Comparison of ENCODE assay signal across 8 cellular contexts in the genomic region with DNA sequence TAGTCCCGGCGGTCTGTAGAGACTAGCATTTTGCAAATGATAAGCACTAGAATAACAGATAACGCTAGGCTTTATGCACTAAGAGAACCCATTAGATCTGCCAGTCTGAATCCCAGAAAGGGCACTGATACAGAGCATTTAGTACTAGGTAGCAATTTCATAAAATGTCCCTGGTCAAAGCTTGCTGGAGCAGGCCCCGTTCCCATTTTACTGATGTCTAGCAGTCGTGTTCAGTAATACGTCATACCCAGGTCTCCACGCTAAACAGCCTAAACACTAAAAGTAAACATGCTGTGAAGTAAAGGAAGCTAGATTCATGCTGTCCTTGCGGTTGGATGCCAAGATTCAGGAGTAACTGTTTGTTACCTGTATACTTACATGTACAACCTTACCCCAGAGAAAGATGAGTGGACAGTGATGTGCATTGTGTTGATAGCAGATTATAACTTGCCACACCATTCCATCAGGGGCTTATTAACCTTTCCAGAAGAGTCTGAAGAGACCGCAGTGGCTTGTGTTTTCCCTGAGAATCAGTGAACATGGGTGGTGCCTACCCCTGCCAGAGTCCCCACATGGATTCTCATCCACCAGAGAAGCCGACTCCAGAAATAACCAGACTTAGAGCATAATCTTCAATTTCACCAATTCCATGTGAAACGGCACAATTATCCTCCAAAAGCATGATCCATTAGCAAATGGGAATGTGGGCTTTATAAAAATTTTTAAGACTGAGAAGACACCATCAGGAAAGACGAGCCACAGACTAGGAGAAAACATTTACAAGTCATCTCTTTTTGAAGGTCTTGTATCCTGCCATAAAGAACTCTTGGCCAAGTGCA. TPM values are rescaled to one million over a fixed set of nuclear protein-coding genes. Genes with fewer than 3 reads are reported as not detected.
DNase-seq lines count a peak whose midpoint lies in the region; ATAC-seq and TF ChIP-seq lines count a peak whose summit lies in the region.

No MANE protein-coding gene starts in this region.

- no peak for ATAC-seq in GM18861 (IDR thresholded peaks at IDR 0.05; ENCODE audit: unreplicated experiment)

- TF ChIP-seq POLR2A in Raji (IDR thresholded peaks at IDR 0.05; ENCODE audit: insufficient read depth, low read depth, low read length) (peak; percentile 50; the same call in 1 of the 2 replicates), esophagus muscularis mucosa (IDR thresholded peaks at IDR 0.05; ENCODE audit: low read depth) (no peak)

- H3K4me1 ChIP-seq in ACC112 (ENCODE audit: control insufficient read depth, insufficient read depth, low read length, unreplicated experiment) (peaks cover 13% of the 10 kb centered on the region), GM23248 (ENCODE audit: insufficient read depth) (peaks cover 12% of the 10 kb centered on the region), esophagus muscularis mucosa (peaks cover 32 to 60% (median 49%) of the 10 kb centered on the region in 4 donors)

- no peak for TF ChIP-seq EP300 in esophagus muscularis mucosa (IDR thresholded peaks at IDR 0.05)

- H3K27ac ChIP-seq in ACC112 (ENCODE audit: low read depth, low read length) = peak overlapping the region; percentile 19; the same call in 1 of the 2 replicates
- H3K27ac ChIP-seq in GM23248 = peak overlapping the region; percentile 38
- H3K27ac ChIP-seq in esophagus muscularis mucosa (replicated peaks in 1 of 4) = peak overlapping the region in 1 of 4 donors; percentile 44

- H3K9me3 Mint-ChIP-seq in endothelial cell (ENCODE audit: unreplicated experiment) = no peaks in the 10 kb centered on the region

- peaks cover 16% of the 10 kb centered on the region; the same call in 1 of the 2 replicates for H4K20me1 ChIP-seq in GM23248 (ENCODE audit: insufficient read depth)

- peaks cover 27% of the 10 kb centered on the region for H3K27me3 Mint-ChIP-seq in endothelial cell (ENCODE audit: unreplicated experiment)

- H3K27ac Mint-ChIP-seq in endothelial cell (ENCODE audit: unreplicated experiment) = peak overlapping the region; percentile 52

- H3K9me3 ChIP-seq in GM23248 (ENCODE audit: low read depth) (no peaks in the 10 kb centered on the region), esophagus muscularis mucosa (no peaks in the 10 kb centered on the region)

- peaks cover 68% of the 10 kb centered on the region for H3F3A ChIP-seq in GM23248 (ENCODE audit: insufficient read depth)

- no peak overlapping the region for H3K4me3 Mint-ChIP-seq in endothelial cell (ENCODE audit: unreplicated experiment)

- H3K9me2 ChIP-seq in GM23248 (ENCODE audit: insufficient read depth) = no peaks in the 10 kb centered on the region

- H3K27me3 ChIP-seq in ACC112 (ENCODE audit: insufficient read depth, low read length) (no peaks in the 10 kb centered on the region), GM23248 (replicated peaks; ENCODE audit: insufficient read depth) (no peaks in the 10 kb centered on the region), esophagus muscularis mucosa (no peaks in the 10 kb centered on the region)

- peak; percentile 37 for DNase-seq in GM23248
- no peak for DNase-seq in endothelial cell (ENCODE audit: low spot score)
- no peak for DNase-seq in NCI-H1436 (lab: John Stamatoyannopoulos, UW)
- DNase-seq in esophagus muscularis mucosa (ENCODE audit: extremely low spot score) = no peak
- no peak for DNase-seq in ACHN

- peaks cover 30% of the 10 kb centered on the region for H3K4me1 Mint-ChIP-seq in endothelial cell (ENCODE audit: unreplicated experiment)

- no peak overlapping the region for H3K4me3 ChIP-seq in ACC112 (ENCODE audit: low read depth, low read length)
- H3K4me3 ChIP-seq in GM23248 = no peak overlapping the region
- no peak overlapping the region for H3K4me3 ChIP-seq in esophagus muscularis mucosa

- H2AFZ ChIP-seq in ACC112 (ENCODE audit: low read length, unreplicated experiment) = no peak overlapping the region
- no peak overlapping the region for H2AFZ ChIP-seq in GM23248

- H3K79me2 ChIP-seq in ACC112 (ENCODE audit: control insufficient read depth, insufficient read depth, low read length, unreplicated experiment) = peaks cover 47% of the 10 kb centered on the region
- H3K79me2 ChIP-seq in GM23248 (ENCODE audit: insufficient read depth) = peaks cover 56% of the 10 kb centered on the region

- H3K9ac ChIP-seq in GM23248 = 0 out of 2 replicates have a peak overlapping the region, but pooled peaks have one; percentile 2

- peaks cover 45% of the 10 kb centered on the region for H3K36me3 Mint-ChIP-seq in endothelial cell (ENCODE audit: low read depth, unreplicated experiment)

- in situ Hi-C loops in GM23248 (cut with MboI) (no loop called here), ACHN (cut with HindIII; ENCODE audit: low pct_ligation_motif_present, low pct_unique_long_range_greater_than_20kb, low sequenced_read_pairs) (no loop called here)

- H3K4me2 ChIP-seq in GM23248 (ENCODE audit: unreplicated experiment) = no peak overlapping the region

- TF ChIP-seq CTCF in endothelial cell (IDR thresholded peaks at IDR 0.05; ENCODE audit: unreplicated experiment) (no peak), esophagus muscularis mucosa (IDR thresholded peaks at IDR 0.05) (no peak)

- H3K36me3 ChIP-seq in ACC112 (ENCODE audit: insufficient read depth, low read length) (peaks cover 48% of the 10 kb centered on the region), GM23248 (ENCODE audit: low read depth) (peaks cover 48% of the 10 kb centered on the region), esophagus muscularis mucosa (peaks cover 41 to 64% (median 49%) of the 10 kb centered on the region in 4 donors)

- intact Hi-C loops in esophagus muscularis mucosa (cut with DNase I) = no loop called here

- 63 to 68% methylated on average over 12 of the region's 12 CpGs for WGBS in GM23248 (ENCODE audit: low coverage in 1 of 2, low lambda C conversion rate in 2 of 2, missing lambda C conversion rate in 2 of 2), 2 experiments
- 71% methylated on average over 12 of the region's 12 CpGs for whole genome bisulfite sequencing in esophagus muscularis mucosa

RNA-seq across cellular contexts. Expression of a gene that starts 3.4 kb away (rescaled TPM):
- 1,666 and 2,372 TPM in 2 replicates for total RNA-seq in GM23248 (2014; rRNA removed; shearing (Covaris generic))
- polyA plus RNA-seq in GM23248 (2016; fragmentation: Nextera tagmentation; extraction: Ambion mirVana) = 813 and 832 TPM in 2 replicates
- 2,099 TPM for total RNA-seq in endothelial cell (ENCODE audit: unreplicated experiment)
- total RNA-seq in esophagus muscularis mucosa = 1,000 to 10,000 TPM; 1,719 to 5,089 (median 3,692) TPM

RNA-seq across cellular contexts. Expression of a gene that starts 5.4 kb away (rescaled TPM):
- total RNA-seq in GM23248 (2014; rRNA removed; shearing (Covaris generic)) = 1,590 and 2,272 TPM in 2 replicates
- polyA plus RNA-seq in GM23248 (2016; fragmentation: Nextera tagmentation; extraction: Ambion mirVana) = 893 and 894 TPM in 2 replicates
- total RNA-seq in endothelial cell (ENCODE audit: unreplicated experiment) (2,762 TPM), esophagus muscularis mucosa (1,000 to 10,000 TPM; 1,843 to 3,096 (median 2,688) TPM)

RNA-seq across cellular contexts. Expression of a gene that starts 18.8 kb away (rescaled TPM):
- 1.3 and 1.6 TPM in 2 replicates for total RNA-seq in GM23248 (2014; rRNA removed; shearing (Covaris generic))
- 4.6 and 5.7 TPM in 2 replicates for polyA plus RNA-seq in GM23248 (2016; fragmentation: Nextera tagmentation; extraction: Ambion mirVana)
- 1.4 TPM for total RNA-seq in endothelial cell (ENCODE audit: unreplicated experiment)
- 10 to 100 TPM in 2 of 4 donors, 1 to 10 TPM in 2; 5.5 to 11.5 (median 10.4) TPM for total RNA-seq in esophagus muscularis mucosa

RNA-seq across cellular contexts. Expression of a gene that starts 19.7 kb away (rescaled TPM):
- total RNA-seq in GM23248 (2014; rRNA removed; shearing (Covaris generic)) = 65.4 and 75.3 TPM in 2 replicates
- polyA plus RNA-seq in GM23248 (2016; fragmentation: Nextera tagmentation; extraction: Ambion mirVana) = 89.9 and 98.4 TPM in 2 replicates
- total RNA-seq in endothelial cell (ENCODE audit: unreplicated experiment) (127 TPM), esophagus muscularis mucosa (100 to 1,000 TPM; 108 to 234 (median 170) TPM)

RNA-seq across cellular contexts. Expression of a gene that starts 35.0 kb away (rescaled TPM):
- total RNA-seq in GM23248 (2014; rRNA removed; shearing (Covaris generic)) = 570 and 656 TPM in 2 replicates
- 779 and 813 TPM in 2 replicates for polyA plus RNA-seq in GM23248 (2016; fragmentation: Nextera tagmentation; extraction: Ambion mirVana)
- total RNA-seq in endothelial cell (ENCODE audit: unreplicated experiment) (19.4 TPM), esophagus muscularis mucosa (10 to 100 TPM in 3 of 4 donors, 1 to 10 TPM in 1; 9.8 to 22.4 (median 18.0) TPM)
